Comparison of ENCODE assay signal across 8 cellular contexts in the genomic region with DNA sequence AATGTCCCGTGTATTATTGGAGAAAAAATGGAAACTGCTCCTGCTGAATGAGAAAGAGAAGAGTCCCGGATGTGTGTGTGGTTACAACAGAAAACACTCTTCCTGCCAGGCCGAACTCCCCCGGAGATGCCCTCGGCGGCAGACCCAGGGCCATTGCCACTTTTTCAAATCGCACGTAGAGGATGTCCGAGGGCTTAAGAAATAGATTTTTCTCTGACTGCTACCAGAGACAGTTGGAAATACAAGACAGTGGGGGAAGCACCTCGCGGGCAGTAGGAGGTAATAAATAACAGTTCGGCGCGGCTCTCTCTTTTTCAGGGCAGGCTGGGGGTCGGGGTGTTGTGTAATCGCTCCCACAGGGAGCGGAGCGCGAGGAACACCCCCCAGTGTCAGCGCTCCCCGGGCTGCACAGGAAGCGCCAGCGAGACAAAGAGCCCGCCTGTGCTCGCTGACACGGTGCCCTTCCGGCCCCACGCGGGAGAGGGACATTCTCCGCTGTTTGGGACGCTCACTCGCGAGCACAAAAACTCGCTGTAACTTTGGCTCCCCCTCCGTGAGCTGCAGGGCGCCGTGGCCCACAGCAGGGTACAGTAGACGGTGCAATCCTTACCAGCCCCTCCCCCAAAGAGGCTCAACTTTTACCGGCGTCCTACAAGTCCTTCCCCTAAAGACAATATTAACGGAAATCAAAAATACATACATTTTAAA. TPM values are rescaled to one million over a fixed set of nuclear protein-coding genes. Genes with fewer than 3 reads are reported as not detected.
DNase-seq lines count a peak whose midpoint lies in the region; ATAC-seq, FAIRE-seq and TF ChIP-seq lines count a peak whose summit lies in the region.

No MANE protein-coding gene starts in this region.

- TF ChIP-seq CTCF in fibroblast of pulmonary artery (IDR thresholded peaks at IDR 0.05; ENCODE audit: low read length, missing control alignments): no peak
- no peak for TF ChIP-seq CTCF in nephron (IDR thresholded peaks at IDR 0.05; ENCODE audit: unreplicated experiment in 3 of 3)
- TF ChIP-seq CTCF in stomach (IDR thresholded peaks at IDR 0.05): no peak

- peak overlapping the region; percentile 79 to 98 for H3K4me3 ChIP-seq in CD4-positive, alpha-beta memory T cell (ENCODE audit: low read length in 2 of 2)
- peak overlapping the region; percentile 78 for H3K4me3 ChIP-seq in fibroblast of pulmonary artery (replicated peaks; ENCODE audit: low read depth, low read length)
- H3K4me3 ChIP-seq in stomach: peak overlapping the region; percentile 51 to 63 (median 58)

- CTCF ChIA-PET in CD4-positive, alpha-beta memory T cell (lab: Charles Lee; ENCODE audit: partially characterized antibody): interaction anchor here (1.1 to 1.8 kb wide), 2 partner anchors 17 to 263 kb away, joined by 5 read pairs; no protein-coding TSS in a partner anchor

- TF ChIP-seq POLR2A in stomach (IDR thresholded peaks at IDR 0.05): no peak

- H3K4me1 Mint-ChIP-seq in CD4-positive, alpha-beta memory T cell: peaks cover 23 to 64% (median 38%) of the 10 kb centered on the region in 4 donors
- peaks cover 24% of the 10 kb centered on the region for H3K4me1 Mint-ChIP-seq in activated T-helper 17 cell treated with anti-CD3 and anti-CD28 coated beads, Interleukin-2, amount 50 U/mL, for 72 hours
- peaks cover 52% of the 10 kb centered on the region for H3K4me1 Mint-ChIP-seq in nephron

- no peaks in the 10 kb centered on the region for H3K27me3 ChIP-seq in CD4-positive, alpha-beta memory T cell (ENCODE audit: insufficient read depth, low read length)
- no peaks in the 10 kb centered on the region for H3K27me3 ChIP-seq in stomach

- H3K36me3 ChIP-seq in CD4-positive, alpha-beta memory T cell (ENCODE audit: insufficient read depth, low read length): no peaks in the 10 kb centered on the region
- H3K36me3 ChIP-seq in stomach: no peaks in the 10 kb centered on the region

- WGBS in stomach, 5 donors: 0 to 1% (median 1%) methylated on average over 34 to 41 of the region's 41 CpGs

- DNase-seq in CD4-positive, alpha-beta memory T cell: peak; percentile 64 to 74 (median 67)
- DNase-seq in RCC 7860 (ENCODE audit: low spot score) (peak; percentile 78), fibroblast of pulmonary artery (ENCODE audit: low read depth) (peak; percentile 91), stomach (peak; percentile 58)

- no peaks in the 10 kb centered on the region for H3K27me3 Mint-ChIP-seq in CD4-positive, alpha-beta memory T cell
- no peaks in the 10 kb centered on the region for H3K27me3 Mint-ChIP-seq in activated T-helper 17 cell treated with anti-CD3 and anti-CD28 coated beads, Interleukin-2, amount 50 U/mL, for 72 hours
- H3K27me3 Mint-ChIP-seq in nephron (ENCODE audit: low read depth): no peaks in the 10 kb centered on the region

- peaks cover 0 to 4% (median 0%) of the 10 kb centered on the region in 8 donors for H3K9me3 Mint-ChIP-seq in CD4-positive, alpha-beta memory T cell
- H3K9me3 Mint-ChIP-seq in activated T-helper 17 cell treated with anti-CD3 and anti-CD28 coated beads, Interleukin-2, amount 50 U/mL, for 72 hours: no peaks in the 10 kb centered on the region
- H3K9me3 Mint-ChIP-seq in nephron: no peaks in the 10 kb centered on the region

- no peaks in the 10 kb centered on the region for H3K9me3 ChIP-seq in CD4-positive, alpha-beta memory T cell (ENCODE audit: control insufficient read depth in 1 of 2, low read length in 2 of 2)
- H3K9me3 ChIP-seq in stomach: no peaks in the 10 kb centered on the region

- POLR2A ChIA-PET in CD4-positive, alpha-beta memory T cell (lab: Charles Lee; ENCODE audit: partially characterized antibody): interaction anchor here (1.1 to 2.2 kb wide), 5 partner anchors 8 to 370 kb away, joined by 3 to 10 read pairs (median 6); a partner anchor contains a TSS

- TF ChIP-seq EP300 in stomach (IDR thresholded peaks at IDR 0.05): no peak

- FAIRE-seq in RCC 7860 (lab: Jason Lieb, UNC): peak; percentile 39

- intact Hi-C loops in CD4-positive, alpha-beta memory T cell (cut with micrococcal nuclease): loop anchor here (2.0 to 5.0 kb wide), 4 partner anchors 18 to 840 kb away; a partner anchor contains a TSS
- intact Hi-C loops in stomach (cut with DNase I; ENCODE audit: low total_unique reads): no loop called here

- H3K4me3 Mint-ChIP-seq in CD4-positive, alpha-beta memory T cell: peak overlapping the region; percentile 95 to 100 (median 98)
- peak overlapping the region; percentile 95 for H3K4me3 Mint-ChIP-seq in activated T-helper 17 cell treated with anti-CD3 and anti-CD28 coated beads, Interleukin-2, amount 50 U/mL, for 72 hours
- peak overlapping the region; percentile 97 to 100 (median 100) for H3K4me3 Mint-ChIP-seq in nephron

- peak overlapping the region; percentile 72 for H3K27ac ChIP-seq in CD4-positive, alpha-beta memory T cell (ENCODE audit: low read depth, low read length)
- H3K27ac ChIP-seq in stomach: peak overlapping the region; percentile 84 to 95 (median 91)

- ATAC-seq in GM19351 (IDR thresholded peaks at IDR 0.05; ENCODE audit: unreplicated experiment) (peak; percentile 56), HG03460 (IDR thresholded peaks at IDR 0.05; ENCODE audit: unreplicated experiment) (peak; percentile 64)
- peak; percentile 78 for ATAC-seq in activated T-helper 17 cell treated with anti-CD3 and anti-CD28 coated beads, Interleukin-2, amount 50 U/mL, for 72 hours (replicated peaks)

- H3K36me3 Mint-ChIP-seq in CD4-positive, alpha-beta memory T cell: peaks cover 10 to 12% of the 10 kb centered on the region in 2 donors
- H3K36me3 Mint-ChIP-seq in activated T-helper 17 cell treated with anti-CD3 and anti-CD28 coated beads, Interleukin-2, amount 50 U/mL, for 72 hours (ENCODE audit: low read depth): peaks cover 42% of the 10 kb centered on the region
- no peaks in the 10 kb centered on the region for H3K36me3 Mint-ChIP-seq in nephron (ENCODE audit: low read depth)

- peak overlapping the region; percentile 93 to 100 (median 98) for H3K27ac Mint-ChIP-seq in CD4-positive, alpha-beta memory T cell
- peak overlapping the region; percentile 100 for H3K27ac Mint-ChIP-seq in activated T-helper 17 cell treated with anti-CD3 and anti-CD28 coated beads, Interleukin-2, amount 50 U/mL, for 72 hours
- H3K27ac Mint-ChIP-seq in nephron: peak overlapping the region; percentile 97 to 100 (median 98)

- H3K4me1 ChIP-seq in CD4-positive, alpha-beta memory T cell (ENCODE audit: insufficient read depth, low read length): peaks cover 38% of the 10 kb centered on the region
- H3K4me1 ChIP-seq in stomach: peaks cover 34 to 52% (median 44%) of the 10 kb centered on the region in 4 donors

RNA-seq across cellular contexts. Expression of a gene that starts 1.1 kb away (rescaled TPM):
- 10 to 100 TPM; 29.2 to 30.3 TPM for total RNA-seq in CD4-positive, alpha-beta memory T cell
- 10 to 100 TPM; 15.1 to 21.9 TPM for polyA plus RNA-seq in CD4-positive, alpha-beta memory T cell
- total RNA-seq in activated T-helper 17 cell treated with anti-CD3 and anti-CD28 coated beads, Interleukin-2, amount 50 U/mL, for 72 hours: 10 to 100 TPM; 34.3 to 42.4 TPM
- total RNA-seq in stomach: 100 to 1,000 TPM in 2 of 5 donors, 10 to 100 TPM in 3; 15.2 to 147 (median 53.8) TPM
- polyA plus RNA-seq in stomach: 10 to 100 TPM; 18.9 to 33.9 (median 26.0) TPM

Comparison
In these comparisons a context has a peak if more than half of its experiments do, and no peak if none do; other contexts are left out.
1. Peak in every context shown above with its lines: DNase-seq, ATAC-seq, H3K4me3 ChIP-seq and H3K27ac ChIP-seq.